In genomic region chr16:56682703-56683397, GRCh38 we compare ENCODE assay signal across 8 cellular contexts. TPM values are rescaled to one million over a fixed set of nuclear protein-coding genes. Genes with fewer than 3 reads are reported as not detected.
DNase-seq lines count a peak whose midpoint lies in the region; ATAC-seq, FAIRE-seq and TF ChIP-seq lines count a peak whose summit lies in the region.

No MANE protein-coding gene starts in this region.

- intact Hi-C loops in sigmoid colon (cut with DNase I) = loop anchor here (1.0 to 2.0 kb wide), 2 partner anchors 58 to 75 kb away; partner anchors contain the start of genes MT1E and MT2A

- H3K4me2 ChIP-seq in A549 = peak overlapping the region; percentile 88

- H3K27ac ChIP-seq in A549 = peak overlapping the region; percentile 84 to 85
- peak overlapping the region; percentile 66 to 83 (median 80) for H3K27ac ChIP-seq in sigmoid colon

- H3K9me3 Mint-ChIP-seq in T-helper 2 cell treated with Interferon-gamma antibody and Interleukin-4, amounts not matched to agents 5 μg/mL and 100 μg/mL, for 36 hours = peaks cover 4% of the 10 kb centered on the region

- peak; percentile 17 to 19; a peak in 5 of 6 replicates for ATAC-seq in A549
- peak; percentile 2 for ATAC-seq in GM21381 (IDR thresholded peaks at IDR 0.05; ENCODE audit: unreplicated experiment)
- ATAC-seq in GM18861 (IDR thresholded peaks at IDR 0.05; ENCODE audit: unreplicated experiment) = no peak

- DNase-seq in A549 (ENCODE audit: low read depth in 1 of 2, low spot score in 1 of 2) = no peak
- DNase-seq in T-helper 2 cell treated with Interferon-gamma antibody and Interleukin-4, amounts not matched to agents 5 μg/mL and 100 μg/mL, for 36 hours (ENCODE audit: low spot score) = no peak
- DNase-seq in fibroblast of the aortic adventitia (ENCODE audit: low read depth) = no peak
- DNase-seq in sigmoid colon = peak; percentile 66
- no peak for DNase-seq in activated CD4-positive, CD25-positive, alpha-beta regulatory T cell (lab: John Stamatoyannopoulos, UW)
- DNase-seq in GF-D8 (lab: John Stamatoyannopoulos, UW) = no peak

- TF ChIP-seq EP300 in A549 (IDR thresholded peaks at IDR 0.05) = no peak
- TF ChIP-seq EP300 in sigmoid colon (IDR thresholded peaks at IDR 0.05) = no peak

- peaks cover 3% of the 10 kb centered on the region for H3K36me3 Mint-ChIP-seq in T-helper 2 cell treated with Interferon-gamma antibody and Interleukin-4, amounts not matched to agents 5 μg/mL and 100 μg/mL, for 36 hours (ENCODE audit: low read depth)

- H3K9me3 ChIP-seq in A549 = peaks cover 4% of the 10 kb centered on the region; the same call in 1 of the 3 replicates
- H3K9me3 ChIP-seq in sigmoid colon = no peaks in the 10 kb centered on the region

- no peak for FAIRE-seq in A549 (lab: Jason Lieb, UNC)

- peak overlapping the region; percentile 92 for H3K27ac Mint-ChIP-seq in T-helper 2 cell treated with Interferon-gamma antibody and Interleukin-4, amounts not matched to agents 5 μg/mL and 100 μg/mL, for 36 hours

- CTCF ChIA-PET in A549 (lab: Yijun Ruan, JAX) = interaction anchor here (0.7 to 6.2 kb wide), 9 partner anchors 9 to 82 kb away, joined by 3 to 42 read pairs (median 4); partner anchors contain the start of gene MT2A

- H3K36me3 ChIP-seq in sigmoid colon = no peaks in the 10 kb centered on the region

- H3K27me3 Mint-ChIP-seq in T-helper 2 cell treated with Interferon-gamma antibody and Interleukin-4, amounts not matched to agents 5 μg/mL and 100 μg/mL, for 36 hours (ENCODE audit: low read depth) = no peaks in the 10 kb centered on the region

- peaks cover 16% of the 10 kb centered on the region for H3K4me1 Mint-ChIP-seq in T-helper 2 cell treated with Interferon-gamma antibody and Interleukin-4, amounts not matched to agents 5 μg/mL and 100 μg/mL, for 36 hours (ENCODE audit: low read depth)

- WGBS in A549 (ENCODE audit: missing lambda C conversion rate) = 19% methylated on average over 7 of the region's 8 CpGs
- 7 to 35% methylated on average over 8 of the region's 8 CpGs for WGBS in sigmoid colon, 2 donors

- H3K4me1 ChIP-seq in A549 (peaks cover 9% of the 10 kb centered on the region; the same call in 2 of the 3 replicates), sigmoid colon (peaks cover 0 to 27% (median 22%) of the 10 kb centered on the region in 4 donors)

- H3K27me3 ChIP-seq in sigmoid colon = no peaks in the 10 kb centered on the region

- TF ChIP-seq CTCF in A549 (IDR thresholded peaks at IDR 0.05) = no peak
- TF ChIP-seq CTCF in fibroblast of the aortic adventitia (IDR thresholded peaks at IDR 0.05; ENCODE audit: insufficient read depth, low read length) = no peak
- TF ChIP-seq CTCF in sigmoid colon (IDR thresholded peaks at IDR 0.05) = no peak

- H3K4me3 ChIP-seq in A549 (peak overlapping the region; percentile 60), fibroblast of the aortic adventitia (ENCODE audit: low read depth, low read length) (peak overlapping the region; percentile 79), sigmoid colon (peak overlapping the region; percentile 44 to 66 (median 58))

- H3K4me3 Mint-ChIP-seq in T-helper 2 cell treated with Interferon-gamma antibody and Interleukin-4, amounts not matched to agents 5 μg/mL and 100 μg/mL, for 36 hours = peak overlapping the region; percentile 96

- TF ChIP-seq POLR2A in A549 (IDR thresholded peaks at IDR 0.05; ENCODE audit: low read length) (no peak), sigmoid colon (IDR thresholded peaks at IDR 0.05) (no peak)

- POLR2A ChIA-PET in A549 (lab: Yijun Ruan, JAX) = interaction anchor here (0.7 to 6.5 kb wide), 18 partner anchors 9 to 232 kb away, joined by 3 to 185 read pairs (median 5); partner anchors contain the start of genes MT1A, MT1F, MT2A and NUDT21

- no peak for TF ChIP-seq RAD21 in A549 (conservative IDR thresholded peaks at IDR 0.05 in 1 of 2, IDR thresholded peaks at IDR 0.05 in 1 of 2)

TF ChIP-seq in A549, 52 proteins besides CTCF, POLR2A, EP300 and RAD21:
- TF ChIP-seq ZC3H11A (IDR thresholded peaks at IDR 0.05) (no peak), RARB (CRISPR knock-in tag; IDR thresholded peaks at IDR 0.05) (no peak), KDM5A (IDR thresholded peaks at IDR 0.05) (no peak), ESRRA (IDR thresholded peaks at IDR 0.05; ENCODE audit: borderline replicate concordance, low read length) (no peak), SREBF2 (IDR thresholded peaks at IDR 0.05) (no peak), JUNB (IDR thresholded peaks at IDR 0.05) (no peak), NPAS2 (CRISPR knock-in tag; IDR thresholded peaks at IDR 0.05; ENCODE audit: borderline replicate concordance) (no peak), MAX (IDR thresholded peaks at IDR 0.05) (no peak), PHF8 (IDR thresholded peaks at IDR 0.05; ENCODE audit: borderline replicate concordance, low read depth) (no peak), CBX8 (IDR thresholded peaks at IDR 0.05) (no peak), KDM1A (IDR thresholded peaks at IDR 0.05; ENCODE audit: low read depth) (no peak), RFX5 (IDR thresholded peaks at IDR 0.05) (no peak), CEBPB (IDR thresholded peaks at IDR 0.05) (no peak), TP53 (CRISPR knock-in tag; IDR thresholded peaks at IDR 0.05) (no peak), NR3C1 (IDR thresholded peaks at IDR 0.05) (no peak), ELK1 (IDR thresholded peaks at IDR 0.05; ENCODE audit: low read depth, low read length) (no peak), NFE2L2 (conservative IDR thresholded peaks at IDR 0.05; ENCODE audit: low read length) (no peak)

RNA-seq across cellular contexts. Expression of gene MT1X, which starts 0.6 kb away (rescaled TPM):
- polyA plus RNA-seq in A549 (2011; rRNA removed) (44.0 and 74.5 TPM in 2 replicates), A549 (2017; fragmentation: RNase III; extraction: RNeasy Plus Mini Kit Qiagen cat#74134 plus additional on column Dnase treatment) (73.4 to 131 TPM (median 121 TPM) in 3 replicates), sigmoid colon (100 to 1,000 TPM; 206 to 513 (median 470) TPM)
- 137 and 141 TPM in 2 replicates for polyA plus RNA-seq in A549 (2012; cell fraction: cytosol; rRNA removed)
- 101 and 209 TPM in 2 replicates for polyA plus RNA-seq in A549 (2012; cell fraction: nucleus; rRNA removed)
- 203 and 212 TPM in 2 replicates for polyA minus RNA-seq in A549 (2011; rRNA and poly(A)+ RNA removed)
- total RNA-seq in fibroblast of the aortic adventitia (ENCODE audit: low replicate concordance) (39.9 and 155 TPM in 2 replicates), sigmoid colon (1,000 to 10,000 TPM in 1 of 4 donors, 100 to 1,000 TPM in 2, 10 to 100 TPM in 1; 90.3 to 1,592 (median 363) TPM)

RNA-seq across cellular contexts. Expression of gene MT1H, which starts 13.2 kb away (rescaled TPM):
- polyA plus RNA-seq in A549 (2011; rRNA removed) (not detected in 2 replicates), A549 (2017; fragmentation: RNase III; extraction: RNeasy Plus Mini Kit Qiagen cat#74134 plus additional on column Dnase treatment) (not detected in 3 replicates), sigmoid colon (100 to 1,000 TPM in 2 of 3 donors, 1 to 10 TPM in 1; 2.0 to 581 (median 133) TPM)
- polyA plus RNA-seq in A549 (2012; cell fraction: cytosol; rRNA removed) = not detected in 2 replicates
- not detected in 2 replicates for polyA plus RNA-seq in A549 (2012; cell fraction: nucleus; rRNA removed)
- not detected in 2 replicates for polyA minus RNA-seq in A549 (2011; rRNA and poly(A)+ RNA removed)
- total RNA-seq in fibroblast of the aortic adventitia (ENCODE audit: low replicate concordance) (not detected in 2 replicates), sigmoid colon (not detected)

RNA-seq across cellular contexts. Expression of gene MT1G, which starts 15.0 kb away (rescaled TPM):
- polyA plus RNA-seq in A549 (2011; rRNA removed) (not detected in 2 replicates), A549 (2017; fragmentation: RNase III; extraction: RNeasy Plus Mini Kit Qiagen cat#74134 plus additional on column Dnase treatment) (not detected in 3 replicates), sigmoid colon (1,000 to 10,000 TPM in 1 of 3 donors, 100 to 1,000 TPM in 1, 10 to 100 TPM in 1; 47.9 to 2,487 (median 601) TPM)
- polyA plus RNA-seq in A549 (2012; cell fraction: cytosol; rRNA removed) = not detected in 2 replicates
- not detected in 2 replicates for polyA plus RNA-seq in A549 (2012; cell fraction: nucleus; rRNA removed)
- not detected in 2 replicates for polyA minus RNA-seq in A549 (2011; rRNA and poly(A)+ RNA removed)
- total RNA-seq in fibroblast of the aortic adventitia (ENCODE audit: low replicate concordance) (not detected in 2 replicates), sigmoid colon (10 to 100 TPM in 2 of 4 donors, 1 to 10 TPM in 2; 2.0 to 12.9 (median 7.8) TPM)

RNA-seq across cellular contexts. Expression of gene MT1F, which starts 25.1 kb away (rescaled TPM):
- polyA plus RNA-seq in A549 (2011; rRNA removed) (4.1 and 5.6 TPM in 2 replicates), A549 (2017; fragmentation: RNase III; extraction: RNeasy Plus Mini Kit Qiagen cat#74134 plus additional on column Dnase treatment) (6.8 to 11.3 TPM (median 10.8 TPM) in 3 replicates), sigmoid colon (100 to 1,000 TPM in 1 of 3 donors, 10 to 100 TPM in 1, 1 to 10 TPM in 1; 7.1 to 117 (median 48.1) TPM)
- polyA plus RNA-seq in A549 (2012; cell fraction: cytosol; rRNA removed) = 4.0 and 4.6 TPM in 2 replicates
- 1.4 and 2.7 TPM in 2 replicates for polyA plus RNA-seq in A549 (2012; cell fraction: nucleus; rRNA removed)
- 2.4 and 4.3 TPM in 2 replicates for polyA minus RNA-seq in A549 (2011; rRNA and poly(A)+ RNA removed)
- total RNA-seq in fibroblast of the aortic adventitia (ENCODE audit: low replicate concordance) (0.18 TPM in 1 of 2 replicates, not detected in the other), sigmoid colon (1 to 10 TPM in 3 of 4 donors, under 1 TPM in 1; 0.71 to 3.1 (median 2.6) TPM)

RNA-seq across cellular contexts. Expression of gene MT1B, which starts 31.2 kb away (rescaled TPM):
- polyA plus RNA-seq in A549 (2011; rRNA removed) = not detected in 2 replicates
- polyA plus RNA-seq in A549 (2012; cell fraction: cytosol; rRNA removed) = not detected in 2 replicates
- not detected in 2 replicates for polyA plus RNA-seq in A549 (2012; cell fraction: nucleus; rRNA removed)
- polyA plus RNA-seq in A549 (2017; fragmentation: RNase III; extraction: RNeasy Plus Mini Kit Qiagen cat#74134 plus additional on column Dnase treatment) = not detected in 3 replicates
- polyA minus RNA-seq in A549 (2011; rRNA and poly(A)+ RNA removed) = not detected in 2 replicates
- not detected in 2 replicates for total RNA-seq in fibroblast of the aortic adventitia (ENCODE audit: low replicate concordance)
- total RNA-seq in sigmoid colon = not detected
- not detected for polyA plus RNA-seq in sigmoid colon
